ENCODE assay signal across 8 cellular contexts in genomic region chr2:8477511-8478132, GRCh38.
A peak's percentile ranks its signal among the peaks of the same experiment; 100 is the strongest.
DNase-seq lines count a peak whose midpoint lies in the region; ATAC-seq and TF ChIP-seq lines count a peak whose summit lies in the region.

No MANE protein-coding gene starts in this region.

- peak; percentile 58 for ATAC-seq in GM18498 (IDR thresholded peaks at IDR 0.05; ENCODE audit: unreplicated experiment)
- peak; percentile 46 for ATAC-seq in GM21515 (IDR thresholded peaks at IDR 0.05; ENCODE audit: unreplicated experiment)
- ATAC-seq in stimulated activated memory B cell treated with anti-CD40 and anti-IgM and Interleukin-4, amounts not matched to agents 10 μg/mL and 1 μg/mL and 100 μg/mL, for 72 hours, result peak; percentile 82
- ATAC-seq in WTC11, result no peak
- no peak for ATAC-seq in Right ventricle myocardium superior (ENCODE audit: poor library complexity)

- TF ChIP-seq RAD21 in Ishikawa (IDR thresholded peaks at IDR 0.05; ENCODE audit: low read depth), result no peak

- H3K27me3 ChIP-seq in BE2C, result no peaks in the 10 kb centered on the region

- CTCF ChIA-PET in WTC11 (lab: Charles Lee), result no interaction called here

- no peaks in the 10 kb centered on the region for H3K9me3 Mint-ChIP-seq in brain
- H3K9me3 Mint-ChIP-seq in stimulated activated memory B cell treated with anti-CD40 and anti-IgM and Interleukin-4, amounts not matched to agents 10 μg/mL and 1 μg/mL and 100 μg/mL, for 72 hours, result peaks cover 4% of the 10 kb centered on the region
- no peaks in the 10 kb centered on the region for H3K9me3 Mint-ChIP-seq in WTC11

- intact Hi-C loops in Right ventricle myocardium superior (cut with DNase I), result loop anchor here (10.0 kb wide), 1 partner anchor 207 kb away; the partner anchor contains the start of gene ID2

- TF ChIP-seq EP300 in Ishikawa (IDR thresholded peaks at IDR 0.05; ENCODE audit: borderline replicate concordance), result peak; percentile 36; the same call in 1 of the 2 replicates

- H3K4me3 ChIP-seq in BE2C (ENCODE audit: low read depth, low read length), result no peak overlapping the region

- no peak for TF ChIP-seq CTCF in brain (conservative IDR thresholded peaks at IDR 0.05)
- no peak for TF ChIP-seq CTCF in WTC11 (IDR thresholded peaks at IDR 0.05)
- TF ChIP-seq CTCF in BE2C (IDR thresholded peaks at IDR 0.05; ENCODE audit: low read depth, low read length), result no peak

- peak overlapping the region in 3 of 5 experiments; percentile 36 to 55 (median 50) for H3K27ac Mint-ChIP-seq in brain
- H3K27ac Mint-ChIP-seq in stimulated activated memory B cell treated with anti-CD40 and anti-IgM and Interleukin-4, amounts not matched to agents 10 μg/mL and 1 μg/mL and 100 μg/mL, for 72 hours, result peak overlapping the region; percentile 93
- H3K27ac Mint-ChIP-seq in WTC11, result no peak overlapping the region

- H3K27me3 Mint-ChIP-seq in brain (no peaks in the 10 kb centered on the region), WTC11 (ENCODE audit: low read depth) (no peaks in the 10 kb centered on the region; the same call in 1 of the 2 replicates)
- peaks cover 42% of the 10 kb centered on the region for H3K27me3 Mint-ChIP-seq in stimulated activated memory B cell treated with anti-CD40 and anti-IgM and Interleukin-4, amounts not matched to agents 10 μg/mL and 1 μg/mL and 100 μg/mL, for 72 hours

- H3K4me1 Mint-ChIP-seq in brain (peaks cover 27% of the 10 kb centered on the region), WTC11 (peaks cover 5% of the 10 kb centered on the region)
- peaks cover 77% of the 10 kb centered on the region for H3K4me1 Mint-ChIP-seq in stimulated activated memory B cell treated with anti-CD40 and anti-IgM and Interleukin-4, amounts not matched to agents 10 μg/mL and 1 μg/mL and 100 μg/mL, for 72 hours

- H3K36me3 Mint-ChIP-seq in brain (no peaks in the 10 kb centered on the region), WTC11 (no peaks in the 10 kb centered on the region)
- H3K36me3 Mint-ChIP-seq in stimulated activated memory B cell treated with anti-CD40 and anti-IgM and Interleukin-4, amounts not matched to agents 10 μg/mL and 1 μg/mL and 100 μg/mL, for 72 hours, result no peaks in the 10 kb centered on the region

- no peak for DNase-seq in WTC11 (ENCODE audit: low spot score)
- no peak for DNase-seq in Right ventricle myocardium superior
- no peak for DNase-seq in BE2C

- H3K4me3 Mint-ChIP-seq in brain (no peak overlapping the region), WTC11 (no peak overlapping the region)
- H3K4me3 Mint-ChIP-seq in stimulated activated memory B cell treated with anti-CD40 and anti-IgM and Interleukin-4, amounts not matched to agents 10 μg/mL and 1 μg/mL and 100 μg/mL, for 72 hours, result peak overlapping the region; percentile 34

- H3K9me3 ChIP-seq in BE2C, result no peaks in the 10 kb centered on the region

- POLR2A ChIA-PET in WTC11 (lab: Charles Lee), result no interaction called here

- no peaks in the 10 kb centered on the region for H3K36me3 ChIP-seq in BE2C

- H3K4me1 ChIP-seq in BE2C, result peaks cover 13% of the 10 kb centered on the region

TF ChIP-seq in Ishikawa, 13 proteins besides CTCF, POLR2A, EP300 and RAD21:
- no peak for TF ChIP-seq YY1 (IDR thresholded peaks at IDR 0.05; ENCODE audit: low read depth)
- TF ChIP-seq CEBPB (IDR thresholded peaks at IDR 0.05), result peak; percentile 71; the same call in 1 of the 2 replicates

TF ChIP-seq in WTC11, 78 proteins besides CTCF, POLR2A, EP300 and RAD21:
- no peak for TF ChIP-seq MAX (CRISPR knock-in tag; IDR thresholded peaks at IDR 0.05)
- TF ChIP-seq ZNF219 (CRISPR knock-in tag; IDR thresholded peaks at IDR 0.05; ENCODE audit: borderline replicate concordance), result no peak
- TF ChIP-seq SOX15 (CRISPR knock-in tag; IDR thresholded peaks at IDR 0.05), result no peak
- no peak for TF ChIP-seq STAT6 (CRISPR knock-in tag; conservative IDR thresholded peaks at IDR 0.05; ENCODE audit: low read depth)
- TF ChIP-seq FOXP4 (CRISPR knock-in tag; IDR thresholded peaks at IDR 0.05), result no peak
- TF ChIP-seq CDX4 (CRISPR knock-in tag; IDR thresholded peaks at IDR 0.05; ENCODE audit: borderline replicate concordance), result no peak
- TF ChIP-seq HMGA2 (CRISPR knock-in tag; IDR thresholded peaks at IDR 0.05), result no peak
- no peak for TF ChIP-seq JUN (CRISPR knock-in tag; IDR thresholded peaks at IDR 0.05)
- no peak for TF ChIP-seq USF1 (CRISPR knock-in tag; IDR thresholded peaks at IDR 0.05)
- TF ChIP-seq PRRX2 (CRISPR knock-in tag; IDR thresholded peaks at IDR 0.05), result no peak
- TF ChIP-seq GRHL2 (CRISPR knock-in tag; IDR thresholded peaks at IDR 0.05; ENCODE audit: insufficient replicate concordance, severe bottlenecking), result no peak
- no peak for TF ChIP-seq SMAD3 (CRISPR knock-in tag; IDR thresholded peaks at IDR 0.05; ENCODE audit: borderline replicate concordance)
- no peak for TF ChIP-seq ATF3 (CRISPR knock-in tag; conservative IDR thresholded peaks at IDR 0.05)
- TF ChIP-seq CREB1 (CRISPR knock-in tag; IDR thresholded peaks at IDR 0.05), result no peak
- no peak for TF ChIP-seq ZBTB21 (CRISPR knock-in tag; IDR thresholded peaks at IDR 0.05; ENCODE audit: borderline replicate concordance)
- TF ChIP-seq ETV6 (CRISPR knock-in tag; IDR thresholded peaks at IDR 0.05), result no peak
- no peak for TF ChIP-seq USF2 (CRISPR knock-in tag; IDR thresholded peaks at IDR 0.05)
- TF ChIP-seq ELF4 (CRISPR knock-in tag; IDR thresholded peaks at IDR 0.05; ENCODE audit: low read depth), result no peak
- TF ChIP-seq ZNF396 (CRISPR knock-in tag; IDR thresholded peaks at IDR 0.05; ENCODE audit: borderline replicate concordance), result no peak

Comparison
In these comparisons a context has a peak if more than half of its experiments do, and no peak if none do; other contexts are left out.
1. ATAC-seq: peak in GM18498 (single experiment), GM21515 (single experiment) and stimulated activated memory B cell treated with anti-CD40 and anti-IgM and Interleukin-4, amounts not matched to agents 10 μg/mL and 1 μg/mL and 100 μg/mL, for 72 hours (single experiment); none in WTC11 (single experiment) and Right ventricle myocardium superior (single experiment).